Comparison of ENCODE assay signal across 8 cellular contexts in the genomic region with DNA sequence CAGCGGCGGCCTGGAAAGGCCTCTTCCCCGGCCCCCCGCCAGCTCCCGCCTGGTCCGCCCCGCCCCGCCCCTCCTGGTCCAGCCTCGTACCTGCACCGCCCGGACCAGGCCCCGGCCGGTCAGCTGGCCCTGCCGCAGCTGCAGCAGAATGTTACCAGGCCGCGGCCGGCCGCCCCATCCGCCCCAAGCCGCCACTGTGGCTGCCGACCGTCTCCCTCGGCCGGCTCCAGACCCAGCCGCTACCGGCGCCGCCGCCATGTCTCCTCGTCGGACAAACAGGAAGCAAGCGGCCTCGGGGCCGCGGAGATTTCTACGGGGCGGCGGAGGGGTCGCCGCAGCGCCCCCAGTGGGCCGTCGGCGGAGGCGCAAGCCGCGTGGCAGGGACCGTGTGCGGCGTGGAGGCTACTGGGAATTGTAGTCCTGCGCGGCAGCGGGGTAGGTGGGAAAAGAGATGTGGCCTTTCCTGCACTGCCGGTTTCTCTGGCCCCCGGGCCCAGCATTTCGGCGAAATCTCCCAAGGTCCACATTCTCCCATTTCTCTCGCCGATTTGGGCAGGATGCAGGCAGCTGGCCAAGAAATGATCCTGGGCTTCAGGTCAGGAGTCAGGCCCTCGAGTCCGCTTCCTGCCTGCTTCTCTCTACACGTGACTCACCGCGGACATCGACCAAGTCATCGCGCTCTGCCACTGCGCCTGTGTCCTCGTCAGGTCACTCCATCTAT. TPM values are rescaled to one million over a fixed set of nuclear protein-coding genes. Genes with fewer than 3 reads are reported as not detected.
DNase-seq lines count a peak whose midpoint lies in the region; ATAC-seq lines count a peak whose summit lies in the region.

A gene with protein sequence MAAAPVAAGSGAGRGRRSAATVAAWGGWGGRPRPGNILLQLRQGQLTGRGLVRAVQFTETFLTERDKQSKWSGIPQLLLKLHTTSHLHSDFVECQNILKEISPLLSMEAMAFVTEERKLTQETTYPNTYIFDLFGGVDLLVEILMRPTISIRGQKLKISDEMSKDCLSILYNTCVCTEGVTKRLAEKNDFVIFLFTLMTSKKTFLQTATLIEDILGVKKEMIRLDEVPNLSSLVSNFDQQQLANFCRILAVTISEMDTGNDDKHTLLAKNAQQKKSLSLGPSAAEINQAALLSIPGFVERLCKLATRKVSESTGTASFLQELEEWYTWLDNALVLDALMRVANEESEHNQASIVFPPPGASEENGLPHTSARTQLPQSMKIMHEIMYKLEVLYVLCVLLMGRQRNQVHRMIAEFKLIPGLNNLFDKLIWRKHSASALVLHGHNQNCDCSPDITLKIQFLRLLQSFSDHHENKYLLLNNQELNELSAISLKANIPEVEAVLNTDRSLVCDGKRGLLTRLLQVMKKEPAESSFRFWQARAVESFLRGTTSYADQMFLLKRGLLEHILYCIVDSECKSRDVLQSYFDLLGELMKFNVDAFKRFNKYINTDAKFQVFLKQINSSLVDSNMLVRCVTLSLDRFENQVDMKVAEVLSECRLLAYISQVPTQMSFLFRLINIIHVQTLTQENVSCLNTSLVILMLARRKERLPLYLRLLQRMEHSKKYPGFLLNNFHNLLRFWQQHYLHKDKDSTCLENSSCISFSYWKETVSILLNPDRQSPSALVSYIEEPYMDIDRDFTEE (minus strand): TSS at position 284 of the 721 bp plus-strand sequence. CDS start 26 bp downstream, at position 258.

- no peaks in the 10 kb centered on the region for H3K9me3 ChIP-seq in CD8-positive, alpha-beta memory T cell (ENCODE audit: low read length)

- CTCF ChIA-PET in CD8-positive, alpha-beta memory T cell (lab: Charles Lee), result interaction anchor here (0.9 to 4.1 kb wide), 6 partner anchors 22 to 256 kb away, joined by 3 to 44 read pairs (median 4); partner anchors contain the start of gene EDEM2

- peak within 1 kb of the TSS; percentile 78 for H3K27ac ChIP-seq in CD8-positive, alpha-beta memory T cell (ENCODE audit: low read depth, low read length)

- H3K9me3 Mint-ChIP-seq in CD8-positive, alpha-beta memory T cell, result no peaks in the 10 kb centered on the region

- H3K4me1 ChIP-seq in CD8-positive, alpha-beta memory T cell (ENCODE audit: insufficient read depth, low read length), result peaks cover 23% of the 10 kb centered on the region

- H3K27me3 ChIP-seq in CD8-positive, alpha-beta memory T cell (ENCODE audit: insufficient read depth, low read length, poor library complexity, severe bottlenecking), result no peaks in the 10 kb centered on the region

- peaks cover 44 to 62% (median 55%) of the 10 kb centered on the region in 3 donors for H3K4me1 Mint-ChIP-seq in CD8-positive, alpha-beta memory T cell

- DNase-seq in CD8-positive, alpha-beta memory T cell, result peak; percentile 81 to 90 (median 85)
- DNase-seq in NCI-H82 (lab: John Stamatoyannopoulos, UW) (peak; percentile 94), medulla oblongata (ENCODE audit: extremely low spot score) (peak; percentile 94)
- DNase-seq in activated CD8-positive, alpha-beta memory T cell treated with anti-CD3 and anti-CD28 coated beads for 1 hour (ENCODE audit: extremely low read depth in 1 of 2, low read depth in 1 of 2), result peak; percentile 64 to 81
- DNase-seq in effector CD8-positive, alpha-beta T cell (lab: John Stamatoyannopoulos, UW), result peak; percentile 77
- peak; percentile 69 for DNase-seq in stimulated activated CD8-positive, alpha-beta memory T cell treated with anti-CD3 and anti-CD28 coated beads, Interleukin-12 subunit alpha, Interleukin-12 subunit beta, amount 100 ng/mL, for 24 hours (ENCODE audit: extremely low read depth)

- ATAC-seq in GM19395 (IDR thresholded peaks at IDR 0.05; ENCODE audit: unreplicated experiment), result peak; percentile 90
- ATAC-seq in HG03565 (IDR thresholded peaks at IDR 0.05; ENCODE audit: unreplicated experiment), result peak; percentile 89

- POLR2A ChIA-PET in CD8-positive, alpha-beta memory T cell (lab: Charles Lee), result interaction anchor here (0.6 kb wide), 1 partner anchor 839 kb away, joined by 3 read pairs; no protein-coding TSS in a partner anchor

- H3K4me3 ChIP-seq in CD8-positive, alpha-beta memory T cell (ENCODE audit: low read length), result peak within 1 kb of the TSS; percentile 91

- H3K4me3 Mint-ChIP-seq in CD8-positive, alpha-beta memory T cell, result peak within 1 kb of the TSS; percentile 87 to 94 (median 91)

- peaks cover 0 to 1% of the 10 kb centered on the region in 2 donors for H3K27me3 Mint-ChIP-seq in CD8-positive, alpha-beta memory T cell

- H3K27ac Mint-ChIP-seq in CD8-positive, alpha-beta memory T cell, result peak within 1 kb of the TSS; percentile 79 to 97 (median 95)

- H3K36me3 ChIP-seq in CD8-positive, alpha-beta memory T cell (ENCODE audit: insufficient read depth, low read length), result no peaks in the 10 kb centered on the region

- peaks cover 0 to 18% (median 2%) of the 10 kb centered on the region in 3 donors for H3K36me3 Mint-ChIP-seq in CD8-positive, alpha-beta memory T cell

RNA-seq across cellular contexts. Expression of the gene that starts here (rescaled TPM):
- total RNA-seq in CD8-positive, alpha-beta memory T cell, result 10 to 100 TPM; 51.2 to 53.4 TPM
- polyA plus RNA-seq in CD8-positive, alpha-beta memory T cell, result 59.8 TPM

Comparison
In these comparisons a context has a peak if more than half of its experiments do, and no peak if none do; other contexts are left out.
1. Peak in every context shown above with its lines: DNase-seq, ATAC-seq, H3K4me3 ChIP-seq and H3K27ac ChIP-seq.